ENCODE assay signal across 31 cellular contexts in genomic region chr2:168453404-168453803, GRCh38.
"Had no signal": no experiment of that assay in that cellular context is flagged by ENCODE, and none has a peak within 500 bp of the region (broad histone marks: within the 10 kb centered on the region; RNA-seq: fewer than 3 reads in every experiment).

No MANE protein-coding gene starts in this region.

- H3K27ac ChIP-seq: neural progenitor cell, ovary, parathyroid adenoma, psoas muscle, skin epidermis, spleen, suprapubic skin, testis, tibial artery, transverse colon, upper lobe of right lung, uterus had no signal

- H3K4me1 Mint-ChIP-seq: stimulated activated memory B cell treated with anti-CD40 and anti-IgM and Interleukin-4, amounts not matched to agents 10 μg/mL and 1 μg/mL and 100 μg/mL, for 72 hours had no signal

- H3K4me3 ChIP-seq: neural progenitor cell, ovary, psoas muscle, skin epidermis, smooth muscle cell, spleen, suprapubic skin, testis, tibial artery, transverse colon, upper lobe of right lung, uterus had no signal

- H3K27me3 ChIP-seq: neural progenitor cell, ovary, suprapubic skin, testis, tibial artery, transverse colon, upper lobe of right lung, uterus had no signal

- H3K4me2 ChIP-seq: neural progenitor cell, smooth muscle cell had no signal

- H3K9me3 Mint-ChIP-seq: natural killer cell; neural progenitor cell; stimulated activated memory B cell treated with anti-CD40 and anti-IgM and Interleukin-4, amounts not matched to agents 10 μg/mL and 1 μg/mL and 100 μg/mL, for 72 hours; stimulated activated naive CD8-positive, alpha-beta T cell treated with anti-CD3 and anti-CD28 coated beads, Interleukin-15, amount 100 ng/mL, for 72 hours; type B pancreatic cell had no signal

- H3K9ac ChIP-seq: neural progenitor cell, parathyroid adenoma had no signal

- H3K36me3 Mint-ChIP-seq: natural killer cell; neural progenitor cell; stimulated activated memory B cell treated with anti-CD40 and anti-IgM and Interleukin-4, amounts not matched to agents 10 μg/mL and 1 μg/mL and 100 μg/mL, for 72 hours; type B pancreatic cell had no signal

- H3K9me3 ChIP-seq: ovary, psoas muscle, spleen, suprapubic skin, testis, tibial artery, upper lobe of right lung, uterus had no signal

- H3K4me3 Mint-ChIP-seq: natural killer cell; nephron; neural progenitor cell; stimulated activated memory B cell treated with anti-CD40 and anti-IgM and Interleukin-4, amounts not matched to agents 10 μg/mL and 1 μg/mL and 100 μg/mL, for 72 hours; stimulated activated naive CD8-positive, alpha-beta T cell treated with anti-CD3 and anti-CD28 coated beads, Interleukin-15, amount 100 ng/mL, for 72 hours; type B pancreatic cell had no signal

- H3K4me1 ChIP-seq: uterus had no signal

- H3K27me3 Mint-ChIP-seq: progenitor cell of endocrine pancreas; stimulated activated memory B cell treated with anti-CD40 and anti-IgM and Interleukin-4, amounts not matched to agents 10 μg/mL and 1 μg/mL and 100 μg/mL, for 72 hours; stimulated activated naive CD8-positive, alpha-beta T cell treated with anti-CD3 and anti-CD28 coated beads, Interleukin-15, amount 100 ng/mL, for 72 hours; type B pancreatic cell had no signal

- H2AFZ ChIP-seq: neural progenitor cell, parathyroid adenoma had no signal

- H3K36me3 ChIP-seq: neural progenitor cell, ovary, spleen, suprapubic skin, tibial artery, transverse colon, upper lobe of right lung, uterus had no signal

- DNase-seq: natural killer cell; occipital lobe; ovary; posterior cingulate gyrus; psoas muscle; right cardiac atrium; spleen; stimulated activated CD4-positive, alpha-beta T cell treated with anti-CD3 and anti-CD28 coated beads, Interleukin-12 subunit alpha, Interleukin-12 subunit beta, amount 100 ng/mL, for 4 hours; stimulated activated CD4-positive, alpha-beta T cell treated with anti-CD3 and anti-CD28 coated beads, Interleukin-1b, Interleukin-23, amount 100 ng/mL, for 48 hours; stimulated activated CD4-positive, alpha-beta T cell treated with anti-CD3 and anti-CD28 coated beads, Interleukin-4, amount 100 ng/mL, for 1 hour; stimulated activated CD4-positive, alpha-beta T cell treated with anti-CD3 and anti-CD28 coated beads, Interleukin-4, amount 100 ng/mL, for 4 hours; stimulated activated CD8-positive, alpha-beta memory T cell treated with anti-CD3 and anti-CD28 coated beads, Interleukin-4, amount 100 ng/mL, for 48 hours; stimulated activated naive CD4-positive, alpha-beta T cell; stimulated activated naive CD8-positive, alpha-beta T cell treated with anti-CD3 and anti-CD28 coated beads, Interleukin-15, amount 100 ng/mL, for 72 hours; stimulated activated naive CD8-positive, alpha-beta T cell treated with anti-CD3 and anti-CD28 coated beads, Interleukin-15, Interleukin-2, amounts not matched to agents 100 U/mL and 50 U/mL, for 24 hours; substantia nigra; testis; tibial artery; transverse colon; upper lobe of right lung; uterus had no signal

- H3K27ac Mint-ChIP-seq: natural killer cell; nephron; neural progenitor cell; progenitor cell of endocrine pancreas; stimulated activated memory B cell treated with anti-CD40 and anti-IgM and Interleukin-4, amounts not matched to agents 10 μg/mL and 1 μg/mL and 100 μg/mL, for 72 hours; stimulated activated naive CD8-positive, alpha-beta T cell treated with anti-CD3 and anti-CD28 coated beads, Interleukin-15, amount 100 ng/mL, for 72 hours; type B pancreatic cell had no signal

- ATAC-seq: natural killer cell; psoas muscle; right cardiac atrium; sciatic nerve; stimulated activated memory B cell treated with anti-CD40 and anti-IgM and Interleukin-4, amounts not matched to agents 10 μg/mL and 1 μg/mL and 100 μg/mL, for 72 hours; stimulated activated naive CD8-positive, alpha-beta T cell treated with anti-CD3 and anti-CD28 coated beads, Interleukin-15, amount 100 ng/mL, for 72 hours; stimulated activated naive CD8-positive, alpha-beta T cell treated with anti-CD3 and anti-CD28 coated beads, Interleukin-15, Interleukin-2, amounts not matched to agents 100 U/mL and 50 U/mL, for 24 hours; upper lobe of right lung had no signal
